Comparison of ENCODE assay signal across 1 cellular context in genomic region chr11:69567951-69568808, GRCh38.
TF ChIP-seq lines count a peak whose summit lies in the region.

No MANE protein-coding gene starts in this region.

TF ChIP-seq in HepG2, 621 proteins besides CTCF, POLR2A, EP300 and RAD21 (continued from another document and continues in another):
- TF ChIP-seq PRPF4 (IDR thresholded peaks at IDR 0.05; ENCODE audit: low read depth, low read length, poor library complexity, severe bottlenecking) (no peak), HNRNPH1 (optimal IDR thresholded peaks at IDR 0.05; ENCODE audit: low read depth, low read length) (no peak), CREM (IDR thresholded peaks at IDR 0.05) (peak; percentile 77), CREM (CRISPR knock-in tag; IDR thresholded peaks at IDR 0.05) (no peak), ARNT (IDR thresholded peaks at IDR 0.05) (no peak), JUND (CRISPR knock-in tag; IDR thresholded peaks at IDR 0.05) (no peak), AKNA (CRISPR knock-in tag; IDR thresholded peaks at IDR 0.05; ENCODE audit: borderline replicate concordance) (no peak), ZNF616 (CRISPR knock-in tag; IDR thresholded peaks at IDR 0.05; ENCODE audit: low read depth) (no peak), NR3C1 (CRISPR knock-in tag; IDR thresholded peaks at IDR 0.05) (no peak), ZNF878 (CRISPR knock-in tag; IDR thresholded peaks at IDR 0.05) (no peak), ZNF589 (CRISPR knock-in tag; conservative IDR thresholded peaks at IDR 0.05) (0 out of 2 replicates have a peak, but pooled peaks have one; percentile 36), FIP1L1 (IDR thresholded peaks at IDR 0.05; ENCODE audit: borderline replicate concordance, insufficient read depth, low read depth, low read length) (no peak), TBP (CRISPR knock-in tag; IDR thresholded peaks at IDR 0.05) (no peak), JUN (CRISPR knock-in tag; IDR thresholded peaks at IDR 0.05) (no peak), GABPA (IDR thresholded peaks at IDR 0.05; ENCODE audit: low read depth, low read length) (no peak), GABPA (CRISPR knock-in tag; IDR thresholded peaks at IDR 0.05; ENCODE audit: low read depth) (peak; percentile 54; the same call in 1 of the 2 replicates), MAX (IDR thresholded peaks at IDR 0.05) (peak; percentile 71), PPARG (CRISPR knock-in tag; conservative IDR thresholded peaks at IDR 0.05) (no peak; the same call in 1 of the 2 replicates), MED8 (CRISPR knock-in tag; IDR thresholded peaks at IDR 0.05; ENCODE audit: insufficient replicate concordance) (no peak), ZNF335 (CRISPR knock-in tag; IDR thresholded peaks at IDR 0.05) (no peak), PHF5A (CRISPR knock-in tag; IDR thresholded peaks at IDR 0.05; ENCODE audit: low read depth, unreplicated experiment) (no peak), ZBTB34 (CRISPR knock-in tag; IDR thresholded peaks at IDR 0.05) (no peak), NFE2L1 (CRISPR knock-in tag; IDR thresholded peaks at IDR 0.05; ENCODE audit: borderline replicate concordance) (no peak), ZNF432 (CRISPR knock-in tag; IDR thresholded peaks at IDR 0.05; ENCODE audit: borderline replicate concordance) (no peak), KLF12 (CRISPR knock-in tag; IDR thresholded peaks at IDR 0.05; ENCODE audit: borderline replicate concordance) (no peak), PHF20 (CRISPR knock-in tag; IDR thresholded peaks at IDR 0.05) (no peak), ZNF782 (CRISPR knock-in tag; IDR thresholded peaks at IDR 0.05; ENCODE audit: borderline replicate concordance) (no peak), HNRNPL (IDR thresholded peaks at IDR 0.05; ENCODE audit: low read depth, low read length) (peak; percentile 100), TP53 (CRISPR knock-in tag; conservative IDR thresholded peaks at IDR 0.05) (no peak), MYNN (CRISPR knock-in tag; IDR thresholded peaks at IDR 0.05; ENCODE audit: low read depth) (no peak), GATAD1 (CRISPR knock-in tag; IDR thresholded peaks at IDR 0.05) (no peak), ZBTB3 (CRISPR knock-in tag; IDR thresholded peaks at IDR 0.05; ENCODE audit: borderline replicate concordance, low read depth) (no peak), RORA (CRISPR knock-in tag; IDR thresholded peaks at IDR 0.05) (no peak), RNF2 (conservative IDR thresholded peaks at IDR 0.05; ENCODE audit: low read depth) (no peak), KDM6A (CRISPR knock-in tag; IDR thresholded peaks at IDR 0.05; ENCODE audit: low read depth) (0 out of 2 replicates have a peak, but pooled peaks have one; percentile 49), ZBTB43 (CRISPR knock-in tag; conservative IDR thresholded peaks at IDR 0.05) (peak; percentile 91), KDM4B (CRISPR knock-in tag; IDR thresholded peaks at IDR 0.05) (no peak), ZNF501 (CRISPR knock-in tag; IDR thresholded peaks at IDR 0.05) (no peak), ZFAT (CRISPR knock-in tag; conservative IDR thresholded peaks at IDR 0.05) (no peak), KDM5A (IDR thresholded peaks at IDR 0.05; ENCODE audit: borderline replicate concordance, low read length) (no peak), ZNF564 (CRISPR knock-in tag; IDR thresholded peaks at IDR 0.05) (no peak), PAX8 (CRISPR knock-in tag; IDR thresholded peaks at IDR 0.05; ENCODE audit: borderline replicate concordance) (no peak), RAD51 (IDR thresholded peaks at IDR 0.05; ENCODE audit: borderline replicate concordance) (no peak), ZUFSP (CRISPR knock-in tag; IDR thresholded peaks at IDR 0.05; ENCODE audit: borderline replicate concordance) (no peak), ZSCAN12 (CRISPR knock-in tag; IDR thresholded peaks at IDR 0.05) (no peak), SRSF9 (IDR thresholded peaks at IDR 0.05; ENCODE audit: borderline replicate concordance, insufficient read depth, low read depth, low read length, poor library complexity, severe bottlenecking) (no peak), FOXK2 (IDR thresholded peaks at IDR 0.05) (no peak), ZNF333 (CRISPR knock-in tag; IDR thresholded peaks at IDR 0.05; ENCODE audit: borderline replicate concordance) (no peak), HHEX (CRISPR knock-in tag; IDR thresholded peaks at IDR 0.05) (peak; percentile 58; the same call in 1 of the 2 replicates), ZNF44 (CRISPR knock-in tag; IDR thresholded peaks at IDR 0.05) (no peak), DRAP1 (CRISPR knock-in tag; IDR thresholded peaks at IDR 0.05) (no peak), ZIK1 (CRISPR knock-in tag; IDR thresholded peaks at IDR 0.05; ENCODE audit: borderline replicate concordance, low read depth) (no peak), ZNF775 (CRISPR knock-in tag; IDR thresholded peaks at IDR 0.05; ENCODE audit: borderline replicate concordance) (no peak), FOXK1 (CRISPR knock-in tag; IDR thresholded peaks at IDR 0.05; ENCODE audit: borderline replicate concordance, low read depth) (no peak), KMT2B (CRISPR knock-in tag; IDR thresholded peaks at IDR 0.05) (no peak), MAFG (CRISPR knock-in tag; IDR thresholded peaks at IDR 0.05) (no peak)
- TF ChIP-seq, protein P1, sequence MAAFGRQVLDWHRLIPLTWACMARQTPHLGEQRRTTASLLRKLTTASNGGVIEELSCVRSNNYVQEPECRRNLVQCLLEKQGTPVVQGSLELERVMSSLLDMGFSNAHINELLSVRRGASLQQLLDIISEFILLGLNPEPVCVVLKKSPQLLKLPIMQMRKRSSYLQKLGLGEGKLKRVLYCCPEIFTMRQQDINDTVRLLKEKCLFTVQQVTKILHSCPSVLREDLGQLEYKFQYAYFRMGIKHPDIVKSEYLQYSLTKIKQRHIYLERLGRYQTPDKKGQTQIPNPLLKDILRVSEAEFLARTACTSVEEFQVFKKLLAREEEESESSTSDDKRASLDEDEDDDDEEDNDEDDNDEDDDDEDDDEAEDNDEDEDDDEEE (CRISPR knock-in tag; IDR thresholded peaks at IDR 0.05), result no peak
- TF ChIP-seq, protein P2, sequence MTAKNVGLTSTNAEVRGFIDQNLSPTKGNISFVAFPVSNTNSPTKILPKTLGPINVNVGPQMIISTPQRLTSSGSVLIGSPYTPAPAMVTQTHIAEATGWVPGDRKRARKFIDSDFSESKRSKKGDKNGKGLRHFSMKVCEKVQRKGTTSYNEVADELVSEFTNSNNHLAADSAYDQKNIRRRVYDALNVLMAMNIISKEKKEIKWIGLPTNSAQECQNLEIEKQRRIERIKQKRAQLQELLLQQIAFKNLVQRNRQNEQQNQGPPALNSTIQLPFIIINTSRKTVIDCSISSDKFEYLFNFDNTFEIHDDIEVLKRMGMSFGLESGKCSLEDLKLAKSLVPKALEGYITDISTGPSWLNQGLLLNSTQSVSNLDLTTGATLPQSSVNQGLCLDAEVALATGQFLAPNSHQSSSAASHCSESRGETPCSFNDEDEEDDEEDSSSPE (CRISPR knock-in tag; IDR thresholded peaks at IDR 0.05), result no peak
- TF ChIP-seq, protein P3, sequence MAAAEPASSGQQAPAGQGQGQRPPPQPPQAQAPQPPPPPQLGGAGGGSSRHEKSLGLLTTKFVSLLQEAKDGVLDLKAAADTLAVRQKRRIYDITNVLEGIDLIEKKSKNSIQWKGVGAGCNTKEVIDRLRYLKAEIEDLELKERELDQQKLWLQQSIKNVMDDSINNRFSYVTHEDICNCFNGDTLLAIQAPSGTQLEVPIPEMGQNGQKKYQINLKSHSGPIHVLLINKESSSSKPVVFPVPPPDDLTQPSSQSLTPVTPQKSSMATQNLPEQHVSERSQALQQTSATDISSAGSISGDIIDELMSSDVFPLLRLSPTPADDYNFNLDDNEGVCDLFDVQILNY (CRISPR knock-in tag; conservative IDR thresholded peaks at IDR 0.05), result no peak
- TF ChIP-seq, protein P4, sequence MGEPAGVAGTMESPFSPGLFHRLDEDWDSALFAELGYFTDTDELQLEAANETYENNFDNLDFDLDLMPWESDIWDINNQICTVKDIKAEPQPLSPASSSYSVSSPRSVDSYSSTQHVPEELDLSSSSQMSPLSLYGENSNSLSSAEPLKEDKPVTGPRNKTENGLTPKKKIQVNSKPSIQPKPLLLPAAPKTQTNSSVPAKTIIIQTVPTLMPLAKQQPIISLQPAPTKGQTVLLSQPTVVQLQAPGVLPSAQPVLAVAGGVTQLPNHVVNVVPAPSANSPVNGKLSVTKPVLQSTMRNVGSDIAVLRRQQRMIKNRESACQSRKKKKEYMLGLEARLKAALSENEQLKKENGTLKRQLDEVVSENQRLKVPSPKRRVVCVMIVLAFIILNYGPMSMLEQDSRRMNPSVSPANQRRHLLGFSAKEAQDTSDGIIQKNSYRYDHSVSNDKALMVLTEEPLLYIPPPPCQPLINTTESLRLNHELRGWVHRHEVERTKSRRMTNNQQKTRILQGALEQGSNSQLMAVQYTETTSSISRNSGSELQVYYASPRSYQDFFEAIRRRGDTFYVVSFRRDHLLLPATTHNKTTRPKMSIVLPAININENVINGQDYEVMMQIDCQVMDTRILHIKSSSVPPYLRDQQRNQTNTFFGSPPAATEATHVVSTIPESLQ (CRISPR knock-in tag; conservative IDR thresholded peaks at IDR 0.05), result no peak
- TF ChIP-seq, protein P5, sequence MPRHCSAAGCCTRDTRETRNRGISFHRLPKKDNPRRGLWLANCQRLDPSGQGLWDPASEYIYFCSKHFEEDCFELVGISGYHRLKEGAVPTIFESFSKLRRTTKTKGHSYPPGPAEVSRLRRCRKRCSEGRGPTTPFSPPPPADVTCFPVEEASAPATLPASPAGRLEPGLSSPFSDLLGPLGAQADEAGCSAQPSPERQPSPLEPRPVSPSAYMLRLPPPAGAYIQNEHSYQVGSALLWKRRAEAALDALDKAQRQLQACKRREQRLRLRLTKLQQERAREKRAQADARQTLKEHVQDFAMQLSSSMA (CRISPR knock-in tag; IDR thresholded peaks at IDR 0.05), result no peak
